Comparison of ENCODE assay signal across 9 cellular contexts in the genomic region with DNA sequence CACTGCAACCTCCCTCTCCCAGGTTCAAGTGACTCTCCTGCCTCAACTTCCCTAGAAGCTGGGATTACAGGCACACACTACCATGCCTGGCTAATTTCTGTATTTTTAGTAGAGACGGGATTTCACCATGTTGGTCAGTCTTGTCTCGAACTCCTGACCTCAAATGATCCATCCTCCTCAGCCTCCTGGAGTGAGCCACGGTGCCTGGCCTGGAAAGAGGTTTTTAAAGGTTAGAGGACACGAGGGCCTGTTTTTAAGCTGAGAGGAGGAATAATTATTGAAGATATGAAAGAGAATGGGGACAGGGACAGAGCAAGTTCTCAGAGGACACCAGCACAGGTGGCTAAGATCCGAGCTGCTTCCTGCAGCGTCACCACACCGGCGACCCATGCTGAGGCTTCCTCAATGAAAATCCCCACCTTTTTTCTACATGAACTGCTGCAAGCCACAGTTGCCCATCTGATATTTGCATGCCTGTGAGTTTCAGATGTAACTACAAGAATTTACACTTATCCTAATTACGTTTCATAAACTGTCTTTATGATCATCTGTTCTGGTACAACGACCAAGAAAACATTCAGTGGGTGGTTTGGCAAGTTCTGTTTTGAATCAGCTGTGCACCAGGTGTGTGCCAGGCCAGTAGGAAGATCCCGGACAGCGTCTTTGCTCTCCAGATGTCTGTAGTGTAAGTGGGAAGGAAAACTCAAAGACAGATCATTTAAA.
DNase-seq lines count a peak whose midpoint lies in the region; ATAC-seq, FAIRE-seq and TF ChIP-seq lines count a peak whose summit lies in the region.
"Had no signal": no experiment of that assay in that cellular context is flagged by ENCODE, and none has a peak within 500 bp of the region (broad histone marks: within the 10 kb centered on the region; RNA-seq: fewer than 3 reads in every experiment).

No MANE protein-coding gene starts in this region.

- FAIRE-seq in HTR-8/SVneo (lab: Jason Lieb, UNC) = no peak

- H3K27me3 ChIP-seq in CD4-positive, alpha-beta T cell (ENCODE audit: control insufficient read depth, insufficient read depth, low read length) = no peaks in the 10 kb centered on the region

- H3K27me3 Mint-ChIP-seq in memory B cell = no peaks in the 10 kb centered on the region
- H3K27me3 Mint-ChIP-seq in CD4-positive, alpha-beta T cell = no peaks in the 10 kb centered on the region

- H3K4me1 Mint-ChIP-seq in memory B cell = peaks cover 17% of the 10 kb centered on the region
- no peaks in the 10 kb centered on the region for H3K4me1 Mint-ChIP-seq in CD4-positive, alpha-beta T cell (ENCODE audit: low read depth)

- DNase-seq in memory B cell (ENCODE audit: low spot score in 2 of 2) = peak; percentile 34 to 65
- no peak for DNase-seq in CD4-positive, alpha-beta T cell
- no peak for DNase-seq in kidney tubule cell (ENCODE audit: low spot score)
- no peak for DNase-seq in HTR-8/SVneo (ENCODE audit: insufficient read length, low spot score)
- no peak for DNase-seq in stimulated activated CD4-positive, alpha-beta T cell treated with anti-CD3 and anti-CD28 coated beads, Interleukin-15, amount 100 ng/mL, for 24 hours

- H3K36me3 Mint-ChIP-seq in memory B cell = no peaks in the 10 kb centered on the region
- no peaks in the 10 kb centered on the region for H3K36me3 Mint-ChIP-seq in CD4-positive, alpha-beta T cell (ENCODE audit: low read depth)

- ATAC-seq in GM18858 (IDR thresholded peaks at IDR 0.05; ENCODE audit: unreplicated experiment) = peak; percentile 73
- ATAC-seq in GM21576 (IDR thresholded peaks at IDR 0.05; ENCODE audit: unreplicated experiment) = peak; percentile 77
- ATAC-seq in HG03378 (IDR thresholded peaks at IDR 0.05; ENCODE audit: unreplicated experiment) = peak; percentile 75
- ATAC-seq in memory B cell (ENCODE audit: low read depth) = peak; percentile 95
- ATAC-seq in CD4-positive, alpha-beta T cell (ENCODE audit: poor library complexity) = no peak

- TF ChIP-seq CTCF in CD4-positive, alpha-beta T cell (IDR thresholded peaks at IDR 0.05) = no peak

- intact Hi-C loops in CD4-positive, alpha-beta T cell (cut with DNase I, micrococcal nuclease) = no loop called here

- H3K9me3 Mint-ChIP-seq in memory B cell = no peaks in the 10 kb centered on the region
- H3K9me3 Mint-ChIP-seq in CD4-positive, alpha-beta T cell = no peaks in the 10 kb centered on the region

- CTCF ChIA-PET in CD4-positive, alpha-beta T cell (lab: Charles Lee) = no interaction called here

- POLR2A ChIA-PET in CD4-positive, alpha-beta T cell (lab: Charles Lee) = no interaction called here

- peak overlapping the region; percentile 79 for H3K4me3 Mint-ChIP-seq in memory B cell
- no peak overlapping the region for H3K4me3 Mint-ChIP-seq in CD4-positive, alpha-beta T cell

- no peaks in the 10 kb centered on the region for H3K9me3 ChIP-seq in CD4-positive, alpha-beta T cell (ENCODE audit: control insufficient read depth, low read length)

- peak overlapping the region; percentile 78 for H3K27ac Mint-ChIP-seq in memory B cell
- no peak overlapping the region for H3K27ac Mint-ChIP-seq in CD4-positive, alpha-beta T cell

- no peak overlapping the region for H3K27ac ChIP-seq in CD4-positive, alpha-beta T cell (ENCODE audit: low read depth, low read length)
- H3K27ac ChIP-seq: epithelial cell of prostate had no signal

Comparison
In these comparisons a context has a peak if more than half of its experiments do, and no peak if none do; other contexts are left out.
1. DNase-seq: peak in memory B cell (2 of 2); none in CD4-positive, alpha-beta T cell (0 of 10), kidney tubule cell (single experiment), HTR-8/SVneo (single experiment) and stimulated activated CD4-positive, alpha-beta T cell treated with anti-CD3 and anti-CD28 coated beads, Interleukin-15, amount 100 ng/mL, for 24 hours (single experiment).